Comparison of ENCODE assay signal across 31 cellular contexts in the genomic region with DNA sequence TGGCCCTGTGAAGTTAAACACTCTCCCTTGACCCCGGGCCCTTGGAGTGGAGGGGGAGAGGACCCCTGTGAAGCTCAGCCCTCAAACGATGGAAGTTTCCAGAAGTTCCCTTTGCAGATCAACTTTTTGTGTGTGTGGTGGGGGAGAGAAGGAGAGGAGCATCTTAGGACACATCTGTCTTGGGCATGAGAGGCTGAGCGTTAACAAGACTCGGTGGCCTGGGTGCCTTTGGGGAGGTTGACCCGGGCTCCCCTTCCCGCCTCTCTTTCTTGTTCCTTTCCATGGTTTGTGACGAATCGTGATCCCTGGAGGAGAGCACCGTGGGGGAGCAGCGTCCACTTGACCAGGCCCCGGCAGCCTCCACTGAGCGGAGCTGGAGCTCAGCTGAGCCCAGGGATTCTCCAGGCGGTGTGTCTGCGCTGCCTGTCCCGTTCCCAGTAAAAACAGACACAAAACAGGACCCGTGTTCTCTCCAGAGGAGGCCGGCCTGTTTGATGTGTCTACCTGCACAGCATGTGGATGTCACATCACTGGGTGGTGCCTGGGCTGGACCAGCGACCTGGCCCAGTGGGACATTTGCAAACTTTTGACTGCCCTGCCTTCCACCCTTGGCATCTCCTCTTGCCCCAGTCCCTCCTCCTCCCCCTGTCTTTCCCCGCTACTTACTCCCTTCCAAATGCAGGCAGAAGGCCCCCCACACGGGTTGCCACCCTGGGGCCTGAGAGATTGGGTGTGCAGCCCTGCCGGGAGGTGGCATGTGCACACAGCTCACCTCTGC. TPM values are rescaled to one million over a fixed set of nuclear protein-coding genes. Genes with fewer than 3 reads are reported as not detected.
"Had no signal": no experiment of that assay in that cellular context is flagged by ENCODE, and none has a peak within 500 bp of the region (broad histone marks: within the 10 kb centered on the region; RNA-seq: fewer than 3 reads in every experiment).

No MANE protein-coding gene starts in this region.

- H3K4me3 ChIP-seq: esophagus squamous epithelium, heart right ventricle, left lung, mucosa of descending colon, sigmoid colon, suprapubic skin, transverse colon had no signal

- H3K27ac ChIP-seq: epithelial cell of prostate, esophagus squamous epithelium, heart right ventricle, left lung, sigmoid colon, suprapubic skin, transverse colon had no signal

- H3K9me3 ChIP-seq: heart right ventricle, sigmoid colon, suprapubic skin, transverse colon had no signal

- H3K36me3 ChIP-seq: esophagus squamous epithelium, heart right ventricle, left lung, sigmoid colon, suprapubic skin, transverse colon had no signal

- H3K27ac Mint-ChIP-seq: activated CD4-positive, alpha-beta memory T cell treated with anti-CD3 and anti-CD28 coated beads for 36 hours; activated T-helper 1 cell treated with anti-CD3 and anti-CD28 coated beads, Interleukin-12 subunit alpha, Interleukin-12 subunit beta, Interleukin-2, Interleukin-4 antibody, amounts not matched to agents 30 ng/mL and 10 ng/mL and 1 ng/mL, durations not matched to agents 14 hours and 24 hours and 36 hours; dendritic cell treated with granulocyte-macrophage colony-stimulating factor and Interleukin-4, amounts not matched to agents 40 ng/mL and 50 ng/mL, for 4 days; natural killer cell treated with Interleukin-12 subunit alpha and Interleukin-12 subunit beta and Interleukin-15 and Interleukin-18, amount 100 ng/mL, for 72 hours; progenitor cell of endocrine pancreas; stimulated activated memory B cell treated with anti-CD40 and anti-IgM and Interleukin-4, amounts not matched to agents 10 μg/mL and 1 μg/mL and 100 μg/mL, for 72 hours; T-helper 2 cell treated with Interferon-gamma antibody and Interleukin-4, amounts not matched to agents 5 μg/mL and 100 μg/mL, for 36 hours had no signal

- H3K36me3 Mint-ChIP-seq: activated CD4-positive, alpha-beta memory T cell treated with anti-CD3 and anti-CD28 coated beads for 36 hours; natural killer cell treated with Interleukin-12 subunit alpha and Interleukin-12 subunit beta and Interleukin-15 and Interleukin-18, amount 100 ng/mL, for 72 hours; stimulated activated memory B cell treated with anti-CD40 and anti-IgM and Interleukin-4, amounts not matched to agents 10 μg/mL and 1 μg/mL and 100 μg/mL, for 72 hours had no signal

- ATAC-seq: left lung; mucosa of descending colon; natural killer cell treated with Interleukin-12 subunit alpha and Interleukin-12 subunit beta and Interleukin-15 and Interleukin-18, amount 100 ng/mL, for 72 hours; stimulated activated memory B cell treated with anti-CD40 and anti-IgM and Interleukin-4, amounts not matched to agents 10 μg/mL and 1 μg/mL and 100 μg/mL, for 72 hours had no signal

- DNase-seq: activated CD4-positive, alpha-beta memory T cell treated with anti-CD3 and anti-CD28 coated beads for 36 hours; activated CD4-positive, alpha-beta T cell treated with anti-CD3 and anti-CD28 coated beads for 48 hours; activated CD8-positive, alpha-beta memory T cell treated with anti-CD3 and anti-CD28 coated beads, Interleukin-2, amount 50 U/mL, for 4 hours; activated effector memory CD4-positive, alpha-beta T cell treated with anti-CD3 and anti-CD28 coated beads, Interleukin-2, amount 50 U/mL, for 16 hours; activated naive CD4-positive, alpha-beta T cell treated with anti-CD3 and anti-CD28 coated beads, Interleukin-2, amount 50 U/mL, for 16 hours; activated T-cell treated with anti-CD3 and anti-CD28 coated beads, Interleukin-2, amount 50 U/mL, for 1 hour; amniotic stem cell; caudate nucleus; effector CD4-positive, alpha-beta T cell; esophagus squamous epithelium; foreskin melanocyte; heart right ventricle; sigmoid colon; small intestine; stimulated activated CD4-positive, alpha-beta T cell treated with anti-CD3 and anti-CD28 coated beads, Interleukin-1b, Interleukin-23, amount 100 ng/mL, for 48 hours; stimulated activated CD4-positive, alpha-beta T cell treated with anti-CD3 and anti-CD28 coated beads, Interleukin-4, amount 100 ng/mL, for 4 hours; stimulated activated CD8-positive, alpha-beta memory T cell treated with anti-CD3 and anti-CD28 coated beads, Interleukin-4, amount 100 ng/mL, for 48 hours; T-helper 1 cell; transverse colon had no signal

- H3K4me3 Mint-ChIP-seq: activated CD4-positive, alpha-beta memory T cell treated with anti-CD3 and anti-CD28 coated beads for 36 hours; activated T-helper 1 cell treated with anti-CD3 and anti-CD28 coated beads, Interleukin-12 subunit alpha, Interleukin-12 subunit beta, Interleukin-2, Interleukin-4 antibody, amounts not matched to agents 30 ng/mL and 10 ng/mL and 1 ng/mL, durations not matched to agents 14 hours and 24 hours and 36 hours; dendritic cell treated with granulocyte-macrophage colony-stimulating factor and Interleukin-4, amounts not matched to agents 40 ng/mL and 50 ng/mL, for 4 days; natural killer cell treated with Interleukin-12 subunit alpha and Interleukin-12 subunit beta and Interleukin-15 and Interleukin-18, amount 100 ng/mL, for 72 hours; stimulated activated memory B cell treated with anti-CD40 and anti-IgM and Interleukin-4, amounts not matched to agents 10 μg/mL and 1 μg/mL and 100 μg/mL, for 72 hours; T-helper 2 cell treated with Interferon-gamma antibody and Interleukin-4, amounts not matched to agents 5 μg/mL and 100 μg/mL, for 36 hours had no signal

- H3K9me3 Mint-ChIP-seq: activated T-helper 1 cell treated with anti-CD3 and anti-CD28 coated beads, Interleukin-12 subunit alpha, Interleukin-12 subunit beta, Interleukin-2, Interleukin-4 antibody, amounts not matched to agents 30 ng/mL and 10 ng/mL and 1 ng/mL, durations not matched to agents 14 hours and 24 hours and 36 hours; dendritic cell treated with granulocyte-macrophage colony-stimulating factor and Interleukin-4, amounts not matched to agents 40 ng/mL and 50 ng/mL, for 4 days; natural killer cell treated with Interleukin-12 subunit alpha and Interleukin-12 subunit beta and Interleukin-15 and Interleukin-18, amount 100 ng/mL, for 72 hours; stimulated activated memory B cell treated with anti-CD40 and anti-IgM and Interleukin-4, amounts not matched to agents 10 μg/mL and 1 μg/mL and 100 μg/mL, for 72 hours; T-helper 2 cell treated with Interferon-gamma antibody and Interleukin-4, amounts not matched to agents 5 μg/mL and 100 μg/mL, for 36 hours had no signal

RNA-seq across cellular contexts. Expression of a gene that starts 1.7 kb away (rescaled TPM):
- total RNA-seq: activated CD4-positive, alpha-beta memory T cell treated with anti-CD3 and anti-CD28 coated beads for 36 hours; activated CD8-positive, alpha-beta memory T cell treated with anti-CD3 and anti-CD28 coated beads for 36 hours; activated T-helper 1 cell treated with anti-CD3 and anti-CD28 coated beads, Interleukin-12 subunit alpha, Interleukin-12 subunit beta, Interleukin-2, Interleukin-4 antibody, amounts not matched to agents 30 ng/mL and 10 ng/mL and 1 ng/mL, durations not matched to agents 14 hours and 24 hours and 36 hours; esophagus squamous epithelium; heart right ventricle; mesenteric fat pad; natural killer cell treated with Interleukin-12 subunit alpha and Interleukin-12 subunit beta and Interleukin-15 and Interleukin-18, amount 100 ng/mL, for 72 hours; sigmoid colon had no signal
- polyA plus RNA-seq: heart right ventricle had no signal
